Comparison of ENCODE assay signal across 19 cellular contexts in genomic region chr5:135065306-135066265, GRCh38. TPM values are rescaled to one million over a fixed set of nuclear protein-coding genes. Genes with fewer than 3 reads are reported as not detected.
"Had no signal": no experiment of that assay in that cellular context is flagged by ENCODE, and none has a peak within 500 bp of the region (broad histone marks: within the 10 kb centered on the region; RNA-seq: fewer than 3 reads in every experiment).

No MANE protein-coding gene starts in this region.

- FAIRE-seq: endometrium had no signal

- H3K27me3 ChIP-seq: colonic mucosa, thyroid gland had no signal

- H3K4me1 ChIP-seq: colonic mucosa, thyroid gland had no signal

- H3K27ac ChIP-seq: brain microvascular endothelial cell, colonic mucosa, thyroid gland had no signal

- H3K36me3 ChIP-seq: brain microvascular endothelial cell, colonic mucosa, thyroid gland had no signal

- DNase-seq: activated CD4-positive, alpha-beta memory T cell treated with anti-CD3 and anti-CD28 coated beads, Interleukin-2, amount 10 ng/mL, durations not matched to agents 7 days and 5 days; activated CD4-positive, alpha-beta T cell treated with anti-CD3 and anti-CD28 coated beads for 48 hours; activated CD4-positive, CD25-positive, alpha-beta regulatory T cell; activated CD8-positive, alpha-beta memory T cell treated with anti-CD3 and anti-CD28 coated beads, Interleukin-2, amount 10 ng/mL, durations not matched to agents 7 days and 5 days; activated naive CD4-positive, alpha-beta T cell treated with Interleukin-2 at 50 U/mL for 16 hours; brain microvascular endothelial cell; central memory CD4-positive, alpha-beta T cell; colonic mucosa; nucleus accumbens; retina; stimulated activated CD4-positive, alpha-beta T cell treated with anti-CD3 and anti-CD28 coated beads, Interleukin-12 subunit alpha, Interleukin-12 subunit beta, amount 100 ng/mL, for 4 hours; stimulated activated CD4-positive, alpha-beta T cell treated with anti-CD3 and anti-CD28 coated beads, Interleukin-1b, Interleukin-23, amount 100 ng/mL, for 48 hours; stimulated activated CD8-positive, alpha-beta memory T cell treated with anti-CD3 and anti-CD28 coated beads, Interleukin-4, amount 100 ng/mL, for 48 hours; stimulated activated naive CD4-positive, alpha-beta T cell; thyroid gland had no signal

- H3K9me3 ChIP-seq: colonic mucosa, thyroid gland had no signal

- H3K4me3 ChIP-seq: colonic mucosa, thyroid gland had no signal

- ATAC-seq: activated CD8-positive, alpha-beta memory T cell treated with anti-CD3 and anti-CD28 coated beads, Interleukin-2, amount 10 ng/mL, durations not matched to agents 7 days and 5 days; natural killer cell treated with Interleukin-12 subunit alpha and Interleukin-12 subunit beta and Interleukin-15 and Interleukin-18, amount 100 ng/mL, for 72 hours had no signal

RNA-seq across cellular contexts. Expression of gene PITX1, which starts 31.6 kb away (rescaled TPM):
- total RNA-seq: glomerular endothelial cell; liver; natural killer cell treated with Interleukin-12 subunit alpha and Interleukin-12 subunit beta and Interleukin-15 and Interleukin-18, amount 100 ng/mL, for 72 hours had no signal
